In genomic region chr19:6233051-6233826, GRCh38 we compare ENCODE assay signal across 9 cellular contexts. TPM values are rescaled to one million over a fixed set of nuclear protein-coding genes. Genes with fewer than 3 reads are reported as not detected.
DNase-seq lines count a peak whose midpoint lies in the region; ATAC-seq, FAIRE-seq and TF ChIP-seq lines count a peak whose summit lies in the region.
"Had no signal": no experiment of that assay in that cellular context is flagged by ENCODE, and none has a peak within 500 bp of the region (broad histone marks: within the 10 kb centered on the region; RNA-seq: fewer than 3 reads in every experiment).

No MANE protein-coding gene starts in this region.

- no peak overlapping the region for H3K4me3 ChIP-seq in CD8-positive, alpha-beta T cell (ENCODE audit: low read depth, low read length)
- peak overlapping the region; percentile 24 for H3K4me3 ChIP-seq in astrocyte (ENCODE audit: insufficient read depth, low read depth, low read length)

- POLR2A ChIA-PET in CD8-positive, alpha-beta T cell (lab: Charles Lee): no interaction called here

- peak overlapping the region; percentile 79 for H3K4me2 ChIP-seq in astrocyte (ENCODE audit: low read length)

- H3K27me3 ChIP-seq in CD8-positive, alpha-beta T cell (ENCODE audit: insufficient read depth, low read length): no peaks in the 10 kb centered on the region
- no peaks in the 10 kb centered on the region for H3K27me3 ChIP-seq in astrocyte (ENCODE audit: insufficient read depth, low read length)

- H3K4me1 ChIP-seq in CD8-positive, alpha-beta T cell (ENCODE audit: insufficient read depth, low read length): peaks cover 6% of the 10 kb centered on the region
- peaks cover 51% of the 10 kb centered on the region for H3K4me1 ChIP-seq in astrocyte (ENCODE audit: insufficient read depth, low read length)

- no peaks in the 10 kb centered on the region for H3K36me3 ChIP-seq in CD8-positive, alpha-beta T cell (ENCODE audit: insufficient read depth, low read length)
- H3K36me3 ChIP-seq in astrocyte (ENCODE audit: insufficient read depth, low read length): no peaks in the 10 kb centered on the region

- peaks cover 89% of the 10 kb centered on the region for H4K20me1 ChIP-seq in astrocyte (ENCODE audit: insufficient read depth, low read length)

- H2AFZ ChIP-seq in astrocyte (ENCODE audit: low read depth, low read length): no peak overlapping the region

- no peak for TF ChIP-seq CTCF in CD8-positive, alpha-beta T cell (IDR thresholded peaks at IDR 0.05)
- no peak for TF ChIP-seq CTCF in astrocyte (IDR thresholded peaks at IDR 0.05; ENCODE audit: insufficient read depth, low read depth, low read length)

- peaks cover 21% of the 10 kb centered on the region for H3K36me3 Mint-ChIP-seq in CD8-positive, alpha-beta T cell
- peaks cover 4% of the 10 kb centered on the region for H3K36me3 Mint-ChIP-seq in astrocyte (ENCODE audit: low read depth, unreplicated experiment)

- peak overlapping the region; percentile 68 for H3K9ac ChIP-seq in astrocyte (ENCODE audit: low read length)

- H3K9me3 ChIP-seq in CD8-positive, alpha-beta T cell (ENCODE audit: low read length): no peaks in the 10 kb centered on the region
- H3K9me3 ChIP-seq in astrocyte (ENCODE audit: insufficient read depth, low read depth, low read length): no peaks in the 10 kb centered on the region

- no peak for ATAC-seq in CD8-positive, alpha-beta T cell
- ATAC-seq in left cardiac atrium (peak; percentile 45 to 54), sciatic nerve (peak; percentile 31), esophagus mucosa (no peak), GM19324 (IDR thresholded peaks at IDR 0.05; ENCODE audit: low FRiP score, unreplicated experiment) (no peak)

- H3K4me1 Mint-ChIP-seq in CD8-positive, alpha-beta T cell (ENCODE audit: low read depth): peaks cover 39% of the 10 kb centered on the region
- H3K4me1 Mint-ChIP-seq in astrocyte (ENCODE audit: low read depth, unreplicated experiment): peaks cover 19% of the 10 kb centered on the region

- no peak overlapping the region for H3K4me3 Mint-ChIP-seq in CD8-positive, alpha-beta T cell
- H3K4me3 Mint-ChIP-seq in astrocyte (ENCODE audit: unreplicated experiment): no peak overlapping the region
- H3K4me3 Mint-ChIP-seq: T-helper 1 cell treated with Interleukin-12 subunit alpha and Interleukin-12 subunit beta and Interleukin-4 antibody, amounts not matched to agents 30 μg/mL and 1 μg/mL, for 36 hours had no signal

- no peaks in the 10 kb centered on the region for H3K9me3 Mint-ChIP-seq in CD8-positive, alpha-beta T cell
- no peaks in the 10 kb centered on the region for H3K9me3 Mint-ChIP-seq in astrocyte (ENCODE audit: unreplicated experiment)
- H3K9me3 Mint-ChIP-seq: T-helper 1 cell treated with Interleukin-12 subunit alpha and Interleukin-12 subunit beta and Interleukin-4 antibody, amounts not matched to agents 30 μg/mL and 1 μg/mL, for 36 hours had no signal

- H3K27ac Mint-ChIP-seq in CD8-positive, alpha-beta T cell: peak overlapping the region; percentile 77
- H3K27ac Mint-ChIP-seq in astrocyte (ENCODE audit: unreplicated experiment): peak overlapping the region; percentile 66
- H3K27ac Mint-ChIP-seq: T-helper 1 cell treated with Interleukin-12 subunit alpha and Interleukin-12 subunit beta and Interleukin-4 antibody, amounts not matched to agents 30 μg/mL and 1 μg/mL, for 36 hours had no signal

- FAIRE-seq in astrocyte (lab: Jason Lieb, UNC): no peak

- intact Hi-C loops in CD8-positive, alpha-beta T cell (cut with DNase I, micrococcal nuclease): no loop called here
- intact Hi-C loops in left cardiac atrium (cut with DNase I): no loop called here
- intact Hi-C loops in sciatic nerve (cut with DNase I): no loop called here

- DNase-seq in CD8-positive, alpha-beta T cell: no peak
- peak; percentile 74 for DNase-seq in astrocyte (ENCODE audit: low read depth)
- peak; percentile 86 for DNase-seq in left cardiac atrium
- DNase-seq in sciatic nerve (ENCODE audit: low spot score): no peak
- DNase-seq in activated CD4-positive, alpha-beta T cell treated with anti-CD3 and anti-CD28 coated beads for 4 hours: no peak
- no peak for DNase-seq in RPMI8226

- H3K27me3 Mint-ChIP-seq in CD8-positive, alpha-beta T cell (ENCODE audit: low read depth): no peaks in the 10 kb centered on the region
- no peaks in the 10 kb centered on the region for H3K27me3 Mint-ChIP-seq in astrocyte (ENCODE audit: low read depth, unreplicated experiment)

- no peak overlapping the region for H3K27ac ChIP-seq in CD8-positive, alpha-beta T cell (ENCODE audit: low read depth, low read length)
- H3K27ac ChIP-seq in astrocyte (ENCODE audit: low read depth, low read length): peak overlapping the region; percentile 77

- CTCF ChIA-PET in CD8-positive, alpha-beta T cell (lab: Charles Lee): interaction anchor here (2.2 kb wide), 1 partner anchor 15 kb away, joined by 8 read pairs; no protein-coding TSS in a partner anchor

- H3K79me2 ChIP-seq in astrocyte (ENCODE audit: insufficient read depth, low read length): peaks cover 87% of the 10 kb centered on the region

RNA-seq across cellular contexts. Expression of gene MLLT1, which starts 46.5 kb away (rescaled TPM):
- 10 to 100 TPM; 11.8 to 15.0 TPM for total RNA-seq in CD8-positive, alpha-beta T cell
- total RNA-seq in astrocyte: 41.6 and 46.0 TPM in 2 replicates
- 10 to 100 TPM; 40.1 to 51.4 TPM for total RNA-seq in left cardiac atrium
- total RNA-seq in sciatic nerve: 72.5 TPM
- 27.5 TPM for total RNA-seq in esophagus mucosa

Comparison
In these comparisons a context has a peak if more than half of its experiments do, and no peak if none do; other contexts are left out.
1. ATAC-seq: peak in left cardiac atrium (2 of 2) and sciatic nerve (single experiment); none in CD8-positive, alpha-beta T cell (single experiment), esophagus mucosa (single experiment) and GM19324 (single experiment).
2. DNase-seq: peak in astrocyte (single experiment) and left cardiac atrium (single experiment); none in CD8-positive, alpha-beta T cell (0 of 7), sciatic nerve (single experiment), activated CD4-positive, alpha-beta T cell treated with anti-CD3 and anti-CD28 coated beads for 4 hours (0 of 2) and RPMI8226 (single experiment).